ENCODE assay signal across 9 cellular contexts in genomic region chr14:91324606-91324950, GRCh38.
DNase-seq lines count a peak whose midpoint lies in the region; ATAC-seq and TF ChIP-seq lines count a peak whose summit lies in the region.
"Had no signal": no experiment of that assay in that cellular context is flagged by ENCODE, and none has a peak within 500 bp of the region (broad histone marks: within the 10 kb centered on the region; RNA-seq: fewer than 3 reads in every experiment).

No MANE protein-coding gene starts in this region.

- H3K36me3 ChIP-seq in KOPT-K1 (ENCODE audit: insufficient read depth, low read length) (peaks cover 92% of the 10 kb centered on the region), neutrophil (peaks cover 44% of the 10 kb centered on the region)

- peaks cover 20 to 25% of the 10 kb centered on the region in 2 experiments for H3K4me1 ChIP-seq in neutrophil (ENCODE audit: control insufficient read depth in 1 of 2, insufficient read depth in 1 of 2, low read depth in 1 of 2, low read length in 1 of 2)

- H3K27ac ChIP-seq in KOPT-K1 (ENCODE audit: low read depth, low read length, poor library complexity, severe bottlenecking) (peak overlapping the region; percentile 85), neutrophil (peak overlapping the region; percentile 95)

- H3K36me3 Mint-ChIP-seq in CD14-positive monocyte (peaks cover 75 to 93% of the 10 kb centered on the region in 2 donors), type B pancreatic cell (peaks cover 6% of the 10 kb centered on the region)
- peaks cover 19% of the 10 kb centered on the region for H3K36me3 Mint-ChIP-seq in dendritic cell treated with granulocyte-macrophage colony-stimulating factor and Interleukin-4, amounts not matched to agents 40 ng/mL and 50 ng/mL, for 4 days (ENCODE audit: low read depth)

- no peak for TF ChIP-seq CTCF in CD14-positive monocyte (IDR thresholded peaks at IDR 0.05)
- TF ChIP-seq CTCF in neutrophil (IDR thresholded peaks at IDR 0.05) = no peak
- no peak for TF ChIP-seq CTCF in type B pancreatic cell (conservative IDR thresholded peaks at IDR 0.05)

- H3K27me3 ChIP-seq in neutrophil = no peaks in the 10 kb centered on the region

- H3K9me3 Mint-ChIP-seq in CD14-positive monocyte (no peaks in the 10 kb centered on the region), type B pancreatic cell (no peaks in the 10 kb centered on the region)
- no peaks in the 10 kb centered on the region for H3K9me3 Mint-ChIP-seq in dendritic cell treated with granulocyte-macrophage colony-stimulating factor and Interleukin-4, amounts not matched to agents 40 ng/mL and 50 ng/mL, for 4 days

- H3K27ac Mint-ChIP-seq in CD14-positive monocyte = peak overlapping the region; percentile 95 to 99 (median 99)
- H3K27ac Mint-ChIP-seq in dendritic cell treated with granulocyte-macrophage colony-stimulating factor and Interleukin-4, amounts not matched to agents 40 ng/mL and 50 ng/mL, for 4 days = peak overlapping the region; percentile 77
- H3K27ac Mint-ChIP-seq in type B pancreatic cell = no peak overlapping the region

- no peak for ATAC-seq in GM21390 (IDR thresholded peaks at IDR 0.05; ENCODE audit: unreplicated experiment)

- intact Hi-C loops in CD14-positive monocyte (cut with micrococcal nuclease) = loop anchor here in 1 of 2 donors (1.0 to 10.0 kb wide), 3 partner anchors 38 to 170 kb away; no protein-coding TSS in a partner anchor
- intact Hi-C loops in dendritic cell treated with granulocyte-macrophage colony-stimulating factor and Interleukin-4, amounts not matched to agents 40 ng/mL and 50 ng/mL, for 4 days (cut with micrococcal nuclease) = loop anchor here (5.0 kb wide), 1 partner anchor 38 kb away; no protein-coding TSS in a partner anchor

- H3K4me3 Mint-ChIP-seq in CD14-positive monocyte (peak overlapping the region; percentile 81 to 92), type B pancreatic cell (no peak overlapping the region)
- no peak overlapping the region for H3K4me3 Mint-ChIP-seq in dendritic cell treated with granulocyte-macrophage colony-stimulating factor and Interleukin-4, amounts not matched to agents 40 ng/mL and 50 ng/mL, for 4 days

- H3K9me3 ChIP-seq in KOPT-K1 (ENCODE audit: insufficient read depth, low read length, poor library complexity, severe bottlenecking) (no peaks in the 10 kb centered on the region), neutrophil (no peaks in the 10 kb centered on the region)

- H3K4me1 Mint-ChIP-seq in CD14-positive monocyte (peaks cover 44% of the 10 kb centered on the region), type B pancreatic cell (ENCODE audit: unreplicated experiment) (peaks cover 19% of the 10 kb centered on the region)
- H3K4me1 Mint-ChIP-seq in dendritic cell treated with granulocyte-macrophage colony-stimulating factor and Interleukin-4, amounts not matched to agents 40 ng/mL and 50 ng/mL, for 4 days (ENCODE audit: low read depth) = peaks cover 39% of the 10 kb centered on the region

- H3K27me3 Mint-ChIP-seq in CD14-positive monocyte (ENCODE audit: low read depth in 3 of 3) (peaks cover 0 to 1% (median 0%) of the 10 kb centered on the region in 3 donors), type B pancreatic cell (no peaks in the 10 kb centered on the region)
- H3K27me3 Mint-ChIP-seq in dendritic cell treated with granulocyte-macrophage colony-stimulating factor and Interleukin-4, amounts not matched to agents 40 ng/mL and 50 ng/mL, for 4 days = peaks cover 28% of the 10 kb centered on the region

- in situ Hi-C loops in KBM-7 (cut with MboI; ENCODE audit: low pct_unique_long_range_greater_than_20kb, low sequenced_read_pairs) = no loop called here

- peak overlapping the region; percentile 71 to 77 for H3K4me3 ChIP-seq in neutrophil (ENCODE audit: low read depth in 1 of 2, low read length in 1 of 2)

- DNase-seq in CD14-positive monocyte (ENCODE audit: low spot score) = no peak
- DNase-seq in KBM-7 = no peak
- no peak for DNase-seq in NCI-H524 (lab: John Stamatoyannopoulos, UW)
- no peak for DNase-seq in type B pancreatic cell (ENCODE audit: extremely low spot score, unreplicated experiment)
- DNase-seq: Calu3 had no signal

Comparison
In these comparisons a context has a peak if more than half of its experiments do, and no peak if none do; other contexts are left out.
1. H3K4me3 Mint-ChIP-seq: peak in CD14-positive monocyte (2 of 2); none in dendritic cell treated with granulocyte-macrophage colony-stimulating factor and Interleukin-4, amounts not matched to agents 40 ng/mL and 50 ng/mL, for 4 days (single experiment) and type B pancreatic cell (single experiment).